Comparison of ENCODE assay signal across 1 cellular context in the genomic region with DNA sequence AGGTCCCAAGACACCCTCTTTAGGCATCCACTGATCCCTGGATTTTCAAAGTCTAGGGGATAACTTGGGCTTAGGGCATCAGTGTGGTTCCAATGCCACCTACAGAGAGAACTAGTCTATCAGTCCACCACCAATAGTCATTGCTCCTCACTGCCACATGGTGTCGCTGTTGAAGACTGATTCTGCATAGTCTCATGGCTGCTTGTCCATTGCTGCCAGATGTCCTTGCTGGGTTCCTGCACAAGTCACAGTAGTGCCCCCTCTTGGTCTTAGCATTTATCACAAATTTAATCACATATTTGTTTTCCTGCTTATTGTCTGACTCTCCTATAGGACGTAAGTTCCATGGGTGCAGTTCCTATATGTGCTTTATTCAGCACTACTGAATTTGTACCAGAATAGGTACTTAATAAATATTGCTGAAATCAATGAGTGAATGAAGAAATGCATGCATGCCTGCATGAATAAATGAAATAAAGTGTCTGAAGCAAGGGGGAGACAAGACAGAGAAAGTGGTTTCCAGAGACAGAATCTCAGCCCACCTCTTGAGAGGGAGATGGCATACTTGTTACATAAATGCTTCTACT.
A peak's percentile ranks its signal among the peaks of the same experiment; 100 is the strongest.
TF ChIP-seq lines count a peak whose summit lies in the region.

No MANE protein-coding gene starts in this region.

TF ChIP-seq in GM23338, 12 proteins besides CTCF, POLR2A, EP300 and RAD21 (continued from another document):
- TF ChIP-seq, protein P1, sequence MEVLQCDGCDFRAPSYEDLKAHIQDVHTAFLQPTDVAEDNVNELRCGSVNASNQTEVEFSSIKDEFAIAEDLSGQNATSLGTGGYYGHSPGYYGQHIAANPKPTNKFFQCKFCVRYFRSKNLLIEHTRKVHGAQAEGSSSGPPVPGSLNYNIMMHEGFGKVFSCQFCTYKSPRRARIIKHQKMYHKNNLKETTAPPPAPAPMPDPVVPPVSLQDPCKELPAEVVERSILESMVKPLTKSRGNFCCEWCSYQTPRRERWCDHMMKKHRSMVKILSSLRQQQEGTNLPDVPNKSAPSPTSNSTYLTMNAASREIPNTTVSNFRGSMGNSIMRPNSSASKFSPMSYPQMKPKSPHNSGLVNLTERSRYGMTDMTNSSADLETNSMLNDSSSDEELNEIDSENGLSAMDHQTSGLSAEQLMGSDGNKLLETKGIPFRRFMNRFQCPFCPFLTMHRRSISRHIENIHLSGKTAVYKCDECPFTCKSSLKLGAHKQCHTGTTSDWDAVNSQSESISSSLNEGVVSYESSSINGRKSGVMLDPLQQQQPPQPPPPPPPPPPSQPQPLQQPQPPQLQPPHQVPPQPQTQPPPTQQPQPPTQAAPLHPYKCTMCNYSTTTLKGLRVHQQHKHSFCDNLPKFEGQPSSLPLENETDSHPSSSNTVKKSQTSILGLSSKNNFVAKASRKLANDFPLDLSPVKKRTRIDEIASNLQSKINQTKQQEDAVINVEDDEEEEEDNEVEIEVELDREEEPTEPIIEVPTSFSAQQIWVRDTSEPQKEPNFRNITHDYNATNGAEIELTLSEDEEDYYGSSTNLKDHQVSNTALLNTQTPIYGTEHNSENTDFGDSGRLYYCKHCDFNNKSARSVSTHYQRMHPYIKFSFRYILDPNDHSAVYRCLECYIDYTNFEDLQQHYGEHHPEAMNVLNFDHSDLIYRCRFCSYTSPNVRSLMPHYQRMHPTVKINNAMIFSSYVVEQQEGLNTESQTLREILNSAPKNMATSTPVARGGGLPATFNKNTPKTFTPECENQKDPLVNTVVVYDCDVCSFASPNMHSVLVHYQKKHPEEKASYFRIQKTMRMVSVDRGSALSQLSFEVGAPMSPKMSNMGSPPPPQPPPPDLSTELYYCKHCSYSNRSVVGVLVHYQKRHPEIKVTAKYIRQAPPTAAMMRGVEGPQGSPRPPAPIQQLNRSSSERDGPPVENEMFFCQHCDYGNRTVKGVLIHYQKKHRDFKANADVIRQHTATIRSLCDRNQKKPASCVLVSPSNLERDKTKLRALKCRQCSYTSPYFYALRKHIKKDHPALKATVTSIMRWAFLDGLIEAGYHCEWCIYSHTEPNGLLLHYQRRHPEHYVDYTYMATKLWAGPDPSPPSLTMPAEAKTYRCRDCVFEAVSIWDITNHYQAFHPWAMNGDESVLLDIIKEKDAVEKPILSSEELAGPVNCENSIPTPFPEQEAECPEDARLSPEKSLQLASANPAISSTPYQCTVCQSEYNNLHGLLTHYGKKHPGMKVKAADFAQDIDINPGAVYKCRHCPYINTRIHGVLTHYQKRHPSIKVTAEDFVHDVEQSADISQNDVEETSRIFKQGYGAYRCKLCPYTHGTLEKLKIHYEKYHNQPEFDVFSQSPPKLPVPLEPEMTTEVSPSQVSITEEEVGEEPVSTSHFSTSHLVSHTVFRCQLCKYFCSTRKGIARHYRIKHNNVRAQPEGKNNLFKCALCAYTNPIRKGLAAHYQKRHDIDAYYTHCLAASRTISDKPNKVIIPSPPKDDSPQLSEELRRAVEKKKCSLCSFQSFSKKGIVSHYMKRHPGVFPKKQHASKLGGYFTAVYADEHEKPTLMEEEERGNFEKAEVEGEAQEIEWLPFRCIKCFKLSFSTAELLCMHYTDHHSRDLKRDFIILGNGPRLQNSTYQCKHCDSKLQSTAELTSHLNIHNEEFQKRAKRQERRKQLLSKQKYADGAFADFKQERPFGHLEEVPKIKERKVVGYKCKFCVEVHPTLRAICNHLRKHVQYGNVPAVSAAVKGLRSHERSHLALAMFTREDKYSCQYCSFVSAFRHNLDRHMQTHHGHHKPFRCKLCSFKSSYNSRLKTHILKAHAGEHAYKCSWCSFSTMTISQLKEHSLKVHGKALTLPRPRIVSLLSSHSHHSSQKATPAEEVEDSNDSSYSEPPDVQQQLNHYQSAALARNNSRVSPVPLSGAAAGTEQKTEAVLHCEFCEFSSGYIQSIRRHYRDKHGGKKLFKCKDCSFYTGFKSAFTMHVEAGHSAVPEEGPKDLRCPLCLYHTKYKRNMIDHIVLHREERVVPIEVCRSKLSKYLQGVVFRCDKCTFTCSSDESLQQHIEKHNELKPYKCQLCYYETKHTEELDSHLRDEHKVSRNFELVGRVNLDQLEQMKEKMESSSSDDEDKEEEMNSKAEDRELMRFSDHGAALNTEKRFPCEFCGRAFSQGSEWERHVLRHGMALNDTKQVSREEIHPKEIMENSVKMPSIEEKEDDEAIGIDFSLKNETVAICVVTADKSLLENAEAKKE (CRISPR knock-in tag; IDR thresholded peaks at IDR 0.05) = peak; percentile 85; the same call in 1 of the 2 replicates
